Comparison of ENCODE assay signal across 16 cellular contexts in genomic region chr16:57629516-57630401, GRCh38. TPM values are rescaled to one million over a fixed set of nuclear protein-coding genes. Genes with fewer than 3 reads are reported as not detected.
DNase-seq lines count a peak whose midpoint lies in the region; ATAC-seq and TF ChIP-seq lines count a peak whose summit lies in the region.
"Had no signal": no experiment of that assay in that cellular context is flagged by ENCODE, and none has a peak within 500 bp of the region (broad histone marks: within the 10 kb centered on the region; RNA-seq: fewer than 3 reads in every experiment).

No MANE protein-coding gene starts in this region.

- peak overlapping the region; percentile 78 for H3K4me3 Mint-ChIP-seq in activated T-helper 1 cell treated with anti-CD3 and anti-CD28 coated beads, Interleukin-12 subunit alpha, Interleukin-12 subunit beta, Interleukin-2, Interleukin-4 antibody, amounts not matched to agents 30 ng/mL and 10 ng/mL and 1 ng/mL, durations not matched to agents 14 hours and 24 hours and 36 hours
- H3K4me3 Mint-ChIP-seq in stimulated activated effector memory CD8-positive, alpha-beta T cell treated with anti-CD3 and anti-CD28 coated beads, Interleukin-12 subunit alpha, Interleukin-12 subunit beta, amount 100 ng/mL, for 72 hours = peak overlapping the region; percentile 95
- H3K4me3 Mint-ChIP-seq in activated CD8-positive, alpha-beta memory T cell treated with anti-CD3 and anti-CD28 coated beads, Interleukin-2, amount 10 ng/mL, durations not matched to agents 7 days and 5 days = no peak overlapping the region

- no peaks in the 10 kb centered on the region for H3K4me1 ChIP-seq in HEK293 (ENCODE audit: control insufficient read depth, insufficient read depth, low read length)
- H3K4me1 ChIP-seq in right cardiac atrium (ENCODE audit: control insufficient read depth, insufficient read depth, low read length) = peaks cover 2% of the 10 kb centered on the region
- H3K4me1 ChIP-seq in mucosa of descending colon (ENCODE audit: low read depth) = peaks cover 10% of the 10 kb centered on the region

- H3K9me3 ChIP-seq in HEK293 (ENCODE audit: control insufficient read depth, insufficient read depth, low read depth, low read length) = no peaks in the 10 kb centered on the region
- no peaks in the 10 kb centered on the region for H3K9me3 ChIP-seq in right cardiac atrium (ENCODE audit: control insufficient read depth, low read length)
- no peaks in the 10 kb centered on the region for H3K9me3 ChIP-seq in mucosa of descending colon

- H3K27ac ChIP-seq in HEK293 (ENCODE audit: extremely low read depth, low read depth, low read length) (no peak overlapping the region), right cardiac atrium (ENCODE audit: low read length) (peak overlapping the region; percentile 20)

- WGBS in right cardiac atrium = 45% methylated on average over 22 of the region's 22 CpGs

- peaks cover 19% of the 10 kb centered on the region for H3K27me3 Mint-ChIP-seq in activated T-helper 1 cell treated with anti-CD3 and anti-CD28 coated beads, Interleukin-12 subunit alpha, Interleukin-12 subunit beta, Interleukin-2, Interleukin-4 antibody, amounts not matched to agents 30 ng/mL and 10 ng/mL and 1 ng/mL, durations not matched to agents 14 hours and 24 hours and 36 hours (ENCODE audit: insufficient read depth)
- peaks cover 16% of the 10 kb centered on the region for H3K27me3 Mint-ChIP-seq in activated CD8-positive, alpha-beta memory T cell treated with anti-CD3 and anti-CD28 coated beads, Interleukin-2, amount 10 ng/mL, durations not matched to agents 7 days and 5 days

- no peaks in the 10 kb centered on the region for H3K27me3 ChIP-seq in right cardiac atrium (ENCODE audit: control insufficient read depth, insufficient read depth)

- ATAC-seq in right cardiac atrium (no peak), HG03135 (IDR thresholded peaks at IDR 0.05; ENCODE audit: unreplicated experiment) (no peak), HG02885 (IDR thresholded peaks at IDR 0.05; ENCODE audit: poor library complexity, unreplicated experiment) (no peak), mucosa of descending colon (no peak)
- no peak for ATAC-seq in stimulated activated effector memory CD8-positive, alpha-beta T cell treated with anti-CD3 and anti-CD28 coated beads, Interleukin-12 subunit alpha, Interleukin-12 subunit beta, amount 100 ng/mL, for 72 hours
- ATAC-seq in activated CD8-positive, alpha-beta memory T cell treated with anti-CD3 and anti-CD28 coated beads, Interleukin-2, amount 10 ng/mL, durations not matched to agents 7 days and 5 days = no peak

- H3K36me3 Mint-ChIP-seq in activated T-helper 1 cell treated with anti-CD3 and anti-CD28 coated beads, Interleukin-12 subunit alpha, Interleukin-12 subunit beta, Interleukin-2, Interleukin-4 antibody, amounts not matched to agents 30 ng/mL and 10 ng/mL and 1 ng/mL, durations not matched to agents 14 hours and 24 hours and 36 hours (ENCODE audit: low read depth) = no peaks in the 10 kb centered on the region
- H3K36me3 Mint-ChIP-seq in stimulated activated effector memory CD8-positive, alpha-beta T cell treated with anti-CD3 and anti-CD28 coated beads, Interleukin-12 subunit alpha, Interleukin-12 subunit beta, amount 100 ng/mL, for 72 hours = peaks cover 36% of the 10 kb centered on the region
- no peaks in the 10 kb centered on the region for H3K36me3 Mint-ChIP-seq in activated CD8-positive, alpha-beta memory T cell treated with anti-CD3 and anti-CD28 coated beads, Interleukin-2, amount 10 ng/mL, durations not matched to agents 7 days and 5 days
- H3K36me3 Mint-ChIP-seq: CD8-positive, alpha-beta T cell had no signal

- H3K36me3 ChIP-seq in HEK293 (ENCODE audit: control insufficient read depth in 2 of 2, insufficient read depth in 1 of 2, low read length in 2 of 2) (no peaks in the 10 kb centered on the region), mucosa of descending colon (ENCODE audit: low read depth) (no peaks in the 10 kb centered on the region)

- no peaks in the 10 kb centered on the region for H3K9me3 Mint-ChIP-seq in activated T-helper 1 cell treated with anti-CD3 and anti-CD28 coated beads, Interleukin-12 subunit alpha, Interleukin-12 subunit beta, Interleukin-2, Interleukin-4 antibody, amounts not matched to agents 30 ng/mL and 10 ng/mL and 1 ng/mL, durations not matched to agents 14 hours and 24 hours and 36 hours
- H3K9me3 Mint-ChIP-seq in stimulated activated effector memory CD8-positive, alpha-beta T cell treated with anti-CD3 and anti-CD28 coated beads, Interleukin-12 subunit alpha, Interleukin-12 subunit beta, amount 100 ng/mL, for 72 hours = no peaks in the 10 kb centered on the region
- no peaks in the 10 kb centered on the region for H3K9me3 Mint-ChIP-seq in activated CD8-positive, alpha-beta memory T cell treated with anti-CD3 and anti-CD28 coated beads, Interleukin-2, amount 10 ng/mL, durations not matched to agents 7 days and 5 days (ENCODE audit: low read depth)
- H3K9me3 Mint-ChIP-seq: activated CD8-positive, alpha-beta T cell treated with anti-CD3 and anti-CD28 coated beads for 36 hours; CD8-positive, alpha-beta T cell; T-helper 1 cell treated with Interleukin-12 subunit alpha and Interleukin-12 subunit beta and Interleukin-4 antibody, amounts not matched to agents 30 μg/mL and 1 μg/mL, for 36 hours had no signal

- POLR2A ChIA-PET in HEK293 (lab: Yijun Ruan, JAX) = no interaction called here

- no peak overlapping the region for H3K4me3 ChIP-seq in HEK293 (ENCODE audit: low read depth, low read length)
- H3K4me3 ChIP-seq in right cardiac atrium (ENCODE audit: low read length) = peak overlapping the region; percentile 4
- no peak overlapping the region for H3K4me3 ChIP-seq in mucosa of descending colon

- intact Hi-C loops in activated T-helper 1 cell treated with anti-CD3 and anti-CD28 coated beads, Interleukin-12 subunit alpha, Interleukin-12 subunit beta, Interleukin-2, Interleukin-4 antibody, amounts not matched to agents 30 ng/mL and 10 ng/mL and 1 ng/mL, durations not matched to agents 14 hours and 24 hours and 36 hours (cut with micrococcal nuclease) = no loop called here
- intact Hi-C loops in right cardiac atrium (cut with DNase I) (no loop called here), mucosa of descending colon (cut with DNase I, micrococcal nuclease) (no loop called here)

- no peak overlapping the region for H3K27ac Mint-ChIP-seq in activated T-helper 1 cell treated with anti-CD3 and anti-CD28 coated beads, Interleukin-12 subunit alpha, Interleukin-12 subunit beta, Interleukin-2, Interleukin-4 antibody, amounts not matched to agents 30 ng/mL and 10 ng/mL and 1 ng/mL, durations not matched to agents 14 hours and 24 hours and 36 hours
- peak overlapping the region; percentile 98 for H3K27ac Mint-ChIP-seq in stimulated activated effector memory CD8-positive, alpha-beta T cell treated with anti-CD3 and anti-CD28 coated beads, Interleukin-12 subunit alpha, Interleukin-12 subunit beta, amount 100 ng/mL, for 72 hours
- H3K27ac Mint-ChIP-seq in activated CD8-positive, alpha-beta memory T cell treated with anti-CD3 and anti-CD28 coated beads, Interleukin-2, amount 10 ng/mL, durations not matched to agents 7 days and 5 days = no peak overlapping the region
- H3K27ac Mint-ChIP-seq: activated CD8-positive, alpha-beta T cell treated with anti-CD3 and anti-CD28 coated beads for 36 hours; CD8-positive, alpha-beta T cell; T-helper 1 cell treated with Interleukin-12 subunit alpha and Interleukin-12 subunit beta and Interleukin-4 antibody, amounts not matched to agents 30 μg/mL and 1 μg/mL, for 36 hours had no signal

- no peak for DNase-seq in activated T-helper 1 cell treated with anti-CD3 and anti-CD28 coated beads, Interleukin-12 subunit alpha, Interleukin-12 subunit beta, Interleukin-2, Interleukin-4 antibody, amounts not matched to agents 30 ng/mL and 10 ng/mL and 1 ng/mL, durations not matched to agents 14 hours and 24 hours and 36 hours (ENCODE audit: low spot score)
- DNase-seq in right cardiac atrium (peak in 1 of 3 donors; percentile 57), mucosa of descending colon (no peak)
- DNase-seq in stimulated activated effector memory CD8-positive, alpha-beta T cell treated with anti-CD3 and anti-CD28 coated beads, Interleukin-12 subunit alpha, Interleukin-12 subunit beta, amount 100 ng/mL, for 72 hours (ENCODE audit: low spot score in 2 of 2) = no peak
- no peak for DNase-seq in activated CD8-positive, alpha-beta memory T cell treated with anti-CD3 and anti-CD28 coated beads, Interleukin-2, amount 10 ng/mL, durations not matched to agents 7 days and 5 days
- DNase-seq: activated CD8-positive, alpha-beta T cell treated with anti-CD3 and anti-CD28 coated beads for 36 hours; effector CD8-positive, alpha-beta T cell; GOT3; NCI-H187; NK-92 treated with Interleukin-12 subunit alpha and Interleukin-12 subunit beta, amount 100 ng/mL, for 24 hours; small intestine had no signal

- TF ChIP-seq CTCF in HEK293 (tag by site-specific recombination; IDR thresholded peaks at IDR 0.05) (no peak), mucosa of descending colon (IDR thresholded peaks at IDR 0.05) (no peak)

- CTCF ChIA-PET in HEK293 (lab: Yijun Ruan, JAX) = no interaction called here
- CTCF ChIA-PET in activated CD8-positive, alpha-beta memory T cell treated with anti-CD3 and anti-CD28 coated beads, Interleukin-2, amount 10 ng/mL, durations not matched to agents 7 days and 5 days (lab: Charles Lee) = interaction anchor here (0.7 to 1.7 kb wide), 4 partner anchors 18 to 110 kb away, joined by 3 to 4 read pairs (median 4); no protein-coding TSS in a partner anchor

- peaks cover 20% of the 10 kb centered on the region for H3K4me1 Mint-ChIP-seq in activated T-helper 1 cell treated with anti-CD3 and anti-CD28 coated beads, Interleukin-12 subunit alpha, Interleukin-12 subunit beta, Interleukin-2, Interleukin-4 antibody, amounts not matched to agents 30 ng/mL and 10 ng/mL and 1 ng/mL, durations not matched to agents 14 hours and 24 hours and 36 hours (ENCODE audit: low read depth)
- H3K4me1 Mint-ChIP-seq in stimulated activated effector memory CD8-positive, alpha-beta T cell treated with anti-CD3 and anti-CD28 coated beads, Interleukin-12 subunit alpha, Interleukin-12 subunit beta, amount 100 ng/mL, for 72 hours = peaks cover 53% of the 10 kb centered on the region
- H3K4me1 Mint-ChIP-seq in activated CD8-positive, alpha-beta memory T cell treated with anti-CD3 and anti-CD28 coated beads, Interleukin-2, amount 10 ng/mL, durations not matched to agents 7 days and 5 days = peaks cover 10% of the 10 kb centered on the region

RNA-seq across cellular contexts. Expression of gene ADGRG1, which starts 1.3 kb away (rescaled TPM):
- total RNA-seq in activated T-helper 1 cell treated with anti-CD3 and anti-CD28 coated beads, Interleukin-12 subunit alpha, Interleukin-12 subunit beta, Interleukin-2, Interleukin-4 antibody, amounts not matched to agents 30 ng/mL and 10 ng/mL and 1 ng/mL, durations not matched to agents 14 hours and 24 hours and 36 hours = 6.4 and 7.7 TPM in 2 replicates
- total RNA-seq in right cardiac atrium = 10 to 100 TPM; 10.2 to 24.1 (median 17.4) TPM
- 15.0 TPM for polyA plus RNA-seq in right cardiac atrium
- total RNA-seq in mucosa of descending colon = 100 to 1,000 TPM in 1 of 3 donors, 10 to 100 TPM in 2; 37.0 to 104 (median 98.4) TPM
- 10 to 100 TPM in 1 of 2 experiments, 1 to 10 TPM in 1; 7.3 to 19.9 TPM for total RNA-seq in activated CD8-positive, alpha-beta memory T cell treated with anti-CD3 and anti-CD28 coated beads, Interleukin-2, amount 10 ng/mL, durations not matched to agents 7 days and 5 days

RNA-seq across cellular contexts. Expression of gene ADGRG3, which starts 38.3 kb away (rescaled TPM):
- total RNA-seq in activated T-helper 1 cell treated with anti-CD3 and anti-CD28 coated beads, Interleukin-12 subunit alpha, Interleukin-12 subunit beta, Interleukin-2, Interleukin-4 antibody, amounts not matched to agents 30 ng/mL and 10 ng/mL and 1 ng/mL, durations not matched to agents 14 hours and 24 hours and 36 hours = not detected in 2 replicates
- total RNA-seq in right cardiac atrium (under 1 TPM; 0.11 to 0.66 (median 0.19) TPM), mucosa of descending colon (1 to 10 TPM in 2 of 3 donors, under 1 TPM in 1; 0.84 to 3.4 (median 1.8) TPM)
- 0.11 TPM for polyA plus RNA-seq in right cardiac atrium
- not detected for total RNA-seq in activated CD8-positive, alpha-beta memory T cell treated with anti-CD3 and anti-CD28 coated beads, Interleukin-2, amount 10 ng/mL, durations not matched to agents 7 days and 5 days
- total RNA-seq: activated CD8-positive, alpha-beta T cell treated with anti-CD3 and anti-CD28 coated beads for 36 hours had no signal
